33 cellular contexts compared by ENCODE assay signal in genomic region chr3:135753506-135753905, GRCh38.
"Had no signal": no experiment of that assay in that cellular context is flagged by ENCODE, and none has a peak within 500 bp of the region (broad histone marks: within the 10 kb centered on the region; RNA-seq: fewer than 3 reads in every experiment).

No MANE protein-coding gene starts in this region.

- H3K27ac ChIP-seq: KMS-11 had no signal

- H3K36me3 ChIP-seq: MG63 had no signal

- H3K4me3 ChIP-seq: MG63 had no signal

- DNase-seq: Kasumi-1, MG63, MM.1S, MV-4-11, NCI-H1048, NCI-H1092, NCI-H1092 treated with DMSO at 0.1 percent for 48 hours, NCI-H1105, NCI-H1105 treated with DMSO at 0.1 percent for 48 hours, NCI-H1417, NCI-H1417 treated with DMSO at 0.1 percent for 48 hours, NCI-H1436, NCI-H1436 treated with DMSO at 0.1 percent for 48 hours, NCI-H146, NCI-H1694, NCI-H1694 treated with DMSO at 0.1 percent for 48 hours, NCI-H187, NCI-H187 treated with DMSO at 0.1 percent for 48 hours, NCI-H1930, NCI-H2029, NCI-H2029 treated with DMSO at 0.1 percent for 48 hours, NCI-H2081, NCI-H2081 treated with DMSO at 0.1 percent for 48 hours, NCI-H2107, NCI-H2171, NCI-H2171 treated with DMSO at 0.1 percent for 48 hours, NCI-H2227 treated with DMSO at 0.1 percent for 48 hours, NCI-H226, NCI-H345, NCI-H446, NCI-H446 treated with DMSO at 0.1 percent for 48 hours, NCI-H510A had no signal

- H3K9me3 ChIP-seq: MG63 had no signal

- H3K27me3 ChIP-seq: MG63 had no signal
